34 cellular contexts compared by ENCODE assay signal in genomic region chr16:24156777-24157176, GRCh38.
"Had no signal": no experiment of that assay in that cellular context is flagged by ENCODE, and none has a peak within 500 bp of the region (broad histone marks: within the 10 kb centered on the region; RNA-seq: fewer than 3 reads in every experiment).

No MANE protein-coding gene starts in this region.

- H3K9me3 ChIP-seq: Peyer's patch had no signal

- H3K36me3 ChIP-seq: brain microvascular endothelial cell, cardiac muscle cell, Peyer's patch, WERI-Rb-1 had no signal

- DNase-seq: activated CD4-positive, alpha-beta memory T cell treated with anti-CD3 and anti-CD28 coated beads, Interleukin-2, amount 10 ng/mL, durations not matched to agents 7 days and 5 days; activated CD4-positive, alpha-beta T cell treated with anti-CD3 and anti-CD28 coated beads for 1 hour; activated CD4-positive, alpha-beta T cell treated with anti-CD3 and anti-CD28 coated beads for 48 hours; activated CD4-positive, CD25-positive, alpha-beta regulatory T cell; activated gamma-delta T cell; activated naive CD4-positive, alpha-beta T cell treated with Interleukin-2 at 50 U/mL for 16 hours; activated T-cell treated with anti-CD3 and anti-CD28 coated beads, Interleukin-2, amount 50 U/mL, for 1 hour; activated T-cell treated with anti-CD3 and anti-CD28 coated beads, Interleukin-2, amount 50 U/mL, for 72 hours; anterior cingulate cortex; brain microvascular endothelial cell; cerebellar nuclear complex; Karpas-422; KBM-7; MM.1S; MV-4-11; NCI-H1092; NCI-H1436 treated with DMSO at 0.1 percent for 48 hours; NCI-H1694 treated with DMSO at 0.1 percent for 48 hours; NCI-H2029; NCI-H345; NCI-H524 treated with DMSO at 0.1 percent for 48 hours; NCI-H748 treated with DMSO at 0.1 percent for 48 hours; NK-92 treated with Interleukin-12 subunit alpha and Interleukin-12 subunit beta, amount 100 ng/mL, for 24 hours; PC-3; Peyer's patch; RPMI8226; SIG-M5; T-cell; T-helper 2 cell; T1000; WERI-Rb-1 had no signal

- H3K4me1 ChIP-seq: Peyer's patch had no signal

- H3K4me3 Mint-ChIP-seq: activated CD4-positive, alpha-beta memory T cell treated with anti-CD3 and anti-CD28 coated beads, Interleukin-2, amount 10 ng/mL, durations not matched to agents 7 days and 5 days; activated naive CD4-positive, alpha-beta T cell treated with anti-CD3 and anti-CD28 coated beads, Interleukin-2, amount 50 U/mL, for 24 hours; activated T-cell treated with anti-CD3 and anti-CD28 coated beads, Interleukin-2, amount 50 U/mL, for 72 hours; T-cell had no signal

- H3K9me3 Mint-ChIP-seq: activated naive CD4-positive, alpha-beta T cell treated with anti-CD3 and anti-CD28 coated beads, Interleukin-2, amount 50 U/mL, for 24 hours; T-cell had no signal

- H3K27ac ChIP-seq: brain microvascular endothelial cell, cardiac muscle cell, Peyer's patch, WERI-Rb-1 had no signal

- H3K4me3 ChIP-seq: cardiac muscle cell, Peyer's patch had no signal

- H3K27ac Mint-ChIP-seq: activated CD4-positive, alpha-beta memory T cell treated with anti-CD3 and anti-CD28 coated beads, Interleukin-2, amount 10 ng/mL, durations not matched to agents 7 days and 5 days; activated naive CD4-positive, alpha-beta T cell treated with anti-CD3 and anti-CD28 coated beads, Interleukin-2, amount 50 U/mL, for 24 hours; activated T-cell treated with anti-CD3 and anti-CD28 coated beads, Interleukin-2, amount 50 U/mL, for 72 hours; T-cell had no signal

- H3K27me3 ChIP-seq: brain microvascular endothelial cell, cardiac muscle cell, Peyer's patch had no signal

- ATAC-seq: activated T-cell treated with anti-CD3 and anti-CD28 coated beads, Interleukin-2, amount 50 U/mL, for 72 hours; PC-3; SK-N-SH treated with all-trans-retinoic acid at 6 μM for 48 hours; T-cell had no signal

- H3K27me3 Mint-ChIP-seq: activated CD4-positive, alpha-beta memory T cell treated with anti-CD3 and anti-CD28 coated beads, Interleukin-2, amount 10 ng/mL, durations not matched to agents 7 days and 5 days; activated naive CD4-positive, alpha-beta T cell treated with anti-CD3 and anti-CD28 coated beads, Interleukin-2, amount 50 U/mL, for 24 hours; T-cell had no signal
